ENCODE assay signal across 36 cellular contexts in genomic region chr17:70099267-70099666, GRCh38. TPM values are rescaled to one million over a fixed set of nuclear protein-coding genes. Genes with fewer than 3 reads are reported as not detected.
DNase-seq lines count a peak whose midpoint lies in the region; ATAC-seq and TF ChIP-seq lines count a peak whose summit lies in the region.
"Had no signal": no experiment of that assay in that cellular context is flagged by ENCODE, and none has a peak within 500 bp of the region (broad histone marks: within the 10 kb centered on the region; RNA-seq: fewer than 3 reads in every experiment).

No MANE protein-coding gene starts in this region.

- no peaks in the 10 kb centered on the region for H3K9me3 ChIP-seq in IMR-90 (ENCODE audit: control insufficient read depth, insufficient read depth, low read length)
- H3K9me3 ChIP-seq in OCI-LY3 (ENCODE audit: insufficient read depth, low read length), result no peaks in the 10 kb centered on the region
- H3K9me3 ChIP-seq in right lobe of liver, result no peaks in the 10 kb centered on the region
- H3K9me3 ChIP-seq: breast epithelium, lower lobe of right lung, tibial nerve had no signal

- 0 out of 2 replicates have a peak overlapping the region, but pooled peaks have one; percentile 10 for H2AK5ac ChIP-seq in IMR-90 (ENCODE audit: low read depth, low read length)

- TF ChIP-seq POLR2A in IMR-90 (IDR thresholded peaks at IDR 0.05; ENCODE audit: low read depth, low read length) (no peak), right lobe of liver (IDR thresholded peaks at IDR 0.05) (no peak)

- H2BK120ac ChIP-seq in IMR-90 (ENCODE audit: low read depth, low read length), result peak overlapping the region; percentile 34; the same call in 1 of the 2 replicates

- H3K79me2 ChIP-seq in OCI-LY3 (ENCODE audit: low read length), result no peaks in the 10 kb centered on the region

- H3K9me3 Mint-ChIP-seq in CD14-positive monocyte, result peaks cover 0 to 3% (median 2%) of the 10 kb centered on the region in 7 donors
- H3K9me3 Mint-ChIP-seq: activated naive CD4-positive, alpha-beta T cell treated with anti-CD3 and anti-CD28 coated beads, Interleukin-2, amount 50 U/mL, for 24 hours; activated T-helper 2 cell treated with anti-CD3 and anti-CD28 coated beads, Interferon-gamma antibody, Interleukin-2, Interleukin-4, amounts not matched to agents 10 μg/mL and 5 μg/mL and 100 μg/mL, durations not matched to agents 14 hours and 24 hours and 36 hours; natural killer cell; stimulated activated naive CD8-positive, alpha-beta T cell treated with anti-CD3 and anti-CD28 coated beads, Interleukin-15, amount 100 ng/mL, for 72 hours had no signal

- H3K4me2 ChIP-seq in IMR-90 (ENCODE audit: low read depth, low read length) (no peak overlapping the region), OCI-LY3 (ENCODE audit: low read length) (no peak overlapping the region)
- H3K4me2 ChIP-seq: smooth muscle cell had no signal

- H3K4ac ChIP-seq in IMR-90 (ENCODE audit: low read depth, low read length), result no peak overlapping the region

- no peak overlapping the region for H3K14ac ChIP-seq in IMR-90 (replicated peaks; ENCODE audit: low read depth, low read length)

- no peaks in the 10 kb centered on the region for H4K20me1 ChIP-seq in IMR-90 (ENCODE audit: insufficient read depth, low read length)
- H4K20me1 ChIP-seq in OCI-LY3 (ENCODE audit: insufficient read depth, low read length), result no peaks in the 10 kb centered on the region

- peak overlapping the region; percentile 68; the same call in 1 of the 3 replicates for H2BK15ac ChIP-seq in IMR-90 (ENCODE audit: low read depth, low read length)

- no peak overlapping the region for H3K23ac ChIP-seq in IMR-90 (ENCODE audit: low read depth, low read length)

- TF ChIP-seq CTCF in CD14-positive monocyte (IDR thresholded peaks at IDR 0.05) (no peak), IMR-90 (conservative IDR thresholded peaks at IDR 0.05; ENCODE audit: low read depth, low read length) (no peak), OCI-LY3 (IDR thresholded peaks at IDR 0.05; ENCODE audit: low read depth, low read length) (no peak), right lobe of liver (IDR thresholded peaks at IDR 0.05) (no peak)

- no peak for TF ChIP-seq RAD21 in IMR-90 (IDR thresholded peaks at IDR 0.05; ENCODE audit: low read length)

- no peak overlapping the region for H2AFZ ChIP-seq in IMR-90 (replicated peaks; ENCODE audit: low read length, poor library complexity)
- peak overlapping the region; percentile 10; the same call in 1 of the 2 replicates for H2AFZ ChIP-seq in OCI-LY3 (ENCODE audit: low read depth, low read length)

- H4K8ac ChIP-seq in IMR-90 (ENCODE audit: low read depth in 2 of 2, low read length in 2 of 2), result no peak overlapping the region

- BruUV-seq in IMR-90 (replicated peaks; lab: Mats Ljungman, UMichigan), result no TSS peak

- no peak overlapping the region for H2AK9ac ChIP-seq in IMR-90 (replicated peaks; ENCODE audit: low read depth, low read length, poor library complexity)

- H3K27me3 ChIP-seq in IMR-90 (ENCODE audit: control insufficient read depth, insufficient read depth, low read length) (no peaks in the 10 kb centered on the region), OCI-LY3 (ENCODE audit: low read depth, low read length) (no peaks in the 10 kb centered on the region), right lobe of liver (no peaks in the 10 kb centered on the region)
- H3K27me3 ChIP-seq: breast epithelium, tibial nerve had no signal

- H2BK20ac ChIP-seq in IMR-90 (ENCODE audit: low read depth, low read length), result no peak overlapping the region

- no peaks in the 10 kb centered on the region for H3K9me1 ChIP-seq in IMR-90 (ENCODE audit: insufficient read depth, low read length)

- H3K36me3 ChIP-seq in IMR-90 (ENCODE audit: control insufficient read depth, insufficient read depth, low read length) (no peaks in the 10 kb centered on the region), OCI-LY3 (replicated peaks; ENCODE audit: low read depth, low read length) (no peaks in the 10 kb centered on the region), right lobe of liver (no peaks in the 10 kb centered on the region)
- H3K36me3 ChIP-seq: breast epithelium, lower lobe of right lung, tibial nerve had no signal

- no peak overlapping the region for H3K56ac ChIP-seq in IMR-90 (ENCODE audit: extremely low read depth, insufficient read depth, low read length)

- H3K18ac ChIP-seq in IMR-90 (ENCODE audit: low read depth, low read length), result no peak overlapping the region

- CTCF ChIA-PET in IMR-90 (lab: Yijun Ruan, JAX), result interaction anchor here (1.3 kb wide), 1 partner anchor 9 kb away, joined by 3 read pairs; no protein-coding TSS in a partner anchor

- H3K79me1 ChIP-seq in IMR-90 (ENCODE audit: low read depth in 1 of 2, low read length in 2 of 2), result no peaks in the 10 kb centered on the region

- peaks cover 29% of the 10 kb centered on the region for H3K4me1 Mint-ChIP-seq in CD14-positive monocyte
- H3K4me1 Mint-ChIP-seq: activated naive CD4-positive, alpha-beta T cell treated with anti-CD3 and anti-CD28 coated beads, Interleukin-2, amount 50 U/mL, for 24 hours; stimulated activated naive CD8-positive, alpha-beta T cell treated with anti-CD3 and anti-CD28 coated beads, Interleukin-15, amount 100 ng/mL, for 72 hours had no signal

- H3K27me3 Mint-ChIP-seq in CD14-positive monocyte (ENCODE audit: low read depth in 3 of 3), result peaks cover 0 to 2% (median 0%) of the 10 kb centered on the region in 3 donors

- no peaks in the 10 kb centered on the region for H3K36me3 Mint-ChIP-seq in CD14-positive monocyte
- H3K36me3 Mint-ChIP-seq: activated naive CD4-positive, alpha-beta T cell treated with anti-CD3 and anti-CD28 coated beads, Interleukin-2, amount 50 U/mL, for 24 hours; natural killer cell had no signal

- peak overlapping the region; percentile 60 to 86 for H3K4me3 Mint-ChIP-seq in CD14-positive monocyte
- H3K4me3 Mint-ChIP-seq: activated CD8-positive, alpha-beta T cell treated with anti-CD3 and anti-CD28 coated beads, Interleukin-2, amount 10 ng/mL, durations not matched to agents 7 days and 5 days; activated naive CD4-positive, alpha-beta T cell treated with anti-CD3 and anti-CD28 coated beads, Interleukin-2, amount 50 U/mL, for 24 hours; natural killer cell; stimulated activated naive CD8-positive, alpha-beta T cell treated with anti-CD3 and anti-CD28 coated beads, Interleukin-15, amount 100 ng/mL, for 72 hours had no signal

- H4K91ac ChIP-seq in IMR-90 (ENCODE audit: insufficient read depth, low read depth, low read length), result no peak overlapping the region

- peak overlapping the region; percentile 85 to 94 (median 92) for H3K27ac Mint-ChIP-seq in CD14-positive monocyte
- H3K27ac Mint-ChIP-seq: activated CD8-positive, alpha-beta T cell treated with anti-CD3 and anti-CD28 coated beads, Interleukin-2, amount 10 ng/mL, durations not matched to agents 7 days and 5 days; activated naive CD4-positive, alpha-beta T cell treated with anti-CD3 and anti-CD28 coated beads, Interleukin-2, amount 50 U/mL, for 24 hours; activated T-helper 2 cell treated with anti-CD3 and anti-CD28 coated beads, Interferon-gamma antibody, Interleukin-2, Interleukin-4, amounts not matched to agents 10 μg/mL and 5 μg/mL and 100 μg/mL, durations not matched to agents 14 hours and 24 hours and 36 hours; natural killer cell; stimulated activated naive CD8-positive, alpha-beta T cell treated with anti-CD3 and anti-CD28 coated beads, Interleukin-15, amount 100 ng/mL, for 72 hours had no signal

- H3K9ac ChIP-seq in IMR-90 (ENCODE audit: low read depth, low read length), result no peak overlapping the region
- H3K9ac ChIP-seq in OCI-LY3 (ENCODE audit: low read length), result no peak overlapping the region

- H3K4me3 ChIP-seq in IMR-90 (ENCODE audit: insufficient read depth, low read depth, low read length) (no peak overlapping the region), OCI-LY3 (ENCODE audit: low read length) (no peak overlapping the region), right lobe of liver (no peak overlapping the region)
- H3K4me3 ChIP-seq: breast epithelium, lower lobe of right lung, smooth muscle cell, tibial nerve had no signal

- H3K27ac ChIP-seq in IMR-90 (ENCODE audit: insufficient read depth, low read length) (no peak overlapping the region), OCI-LY3 (ENCODE audit: low read length) (no peak overlapping the region), right lobe of liver (no peak overlapping the region)
- H3K27ac ChIP-seq: breast epithelium, lower lobe of right lung, RWPE1, tibial nerve had no signal

- H2BK5ac ChIP-seq in IMR-90 (ENCODE audit: low read depth, low read length, poor library complexity, severe bottlenecking), result no peak overlapping the region

- ATAC-seq in IMR-90 (ENCODE audit: low read depth) (no peak), right lobe of liver (peak; percentile 33 to 44 (median 38)), HG03095 (IDR thresholded peaks at IDR 0.05; ENCODE audit: unreplicated experiment) (no peak), HG03045 (IDR thresholded peaks at IDR 0.05; ENCODE audit: unreplicated experiment) (no peak)
- ATAC-seq: activated CD8-positive, alpha-beta T cell treated with anti-CD3 and anti-CD28 coated beads, Interleukin-2, amount 10 ng/mL, durations not matched to agents 7 days and 5 days; stimulated activated naive CD8-positive, alpha-beta T cell treated with anti-CD3 and anti-CD28 coated beads, Interleukin-15, amount 100 ng/mL, for 72 hours had no signal

- POLR2A ChIA-PET in IMR-90 (lab: Charles Lee; ENCODE audit: unreplicated experiment), result interaction anchor here (0.5 kb wide), 1 partner anchor 37 kb away, joined by 5 read pairs; no protein-coding TSS in a partner anchor

- 100% methylated on average over 1 of the region's 3 CpGs; no CpG with 5 or more reads in 1 of the 2 experiments for WGBS in IMR-90 (ENCODE audit: extremely low coverage in 2 of 2, insufficient read length in 1 of 2), 2 experiments
- 38% methylated on average over 3 of the region's 3 CpGs for WGBS in right lobe of liver (ENCODE audit: insufficient coverage, low coverage, low lambda C conversion rate, missing lambda C conversion rate)

- in situ Hi-C loops in IMR-90 (cut with MboI; ENCODE audit: low sequenced_read_pairs), result no loop called here

- no peak overlapping the region for H4K5ac ChIP-seq in IMR-90 (ENCODE audit: low read depth, low read length)

- intact Hi-C loops in CD14-positive monocyte (cut with micrococcal nuclease), result no loop called here
- intact Hi-C loops in IMR-90 (cut with micrococcal nuclease), result no loop called here
- intact Hi-C loops in right lobe of liver (cut with DNase I), result no loop called here

- dilution Hi-C loops in IMR-90 (cut with HindIII; ENCODE audit: low sequenced_read_pairs, unreplicated experiment), result no loop called here

- DNase-seq in CD14-positive monocyte (ENCODE audit: low spot score) (no peak), IMR-90 (no peak), right lobe of liver (no peak), anterior cingulate cortex (lab: John Stamatoyannopoulos, UW) (no peak), NCI-H2196 (lab: John Stamatoyannopoulos, UW; ENCODE audit: unreplicated experiment) (no peak)
- DNase-seq: ACHN; activated CD8-positive, alpha-beta T cell treated with anti-CD3 and anti-CD28 coated beads, Interleukin-2, amount 10 ng/mL, durations not matched to agents 7 days and 5 days; amygdala; Caco-2; DMS79; effector CD8-positive, alpha-beta T cell; head of caudate nucleus; lower lobe of right lung; natural killer cell; NCI-H1436; NCI-H2081 treated with DMSO at 0.1 percent for 48 hours; NCI-H510A treated with DMSO at 0.1 percent for 48 hours; NK-92 treated with Interleukin-12 subunit alpha and Interleukin-12 subunit beta, amount 100 ng/mL, for 24 hours; retina; stimulated activated CD4-positive, alpha-beta T cell treated with anti-CD3 and anti-CD28 coated beads, Interleukin-1b, Interleukin-23, amount 100 ng/mL, for 48 hours; stimulated activated CD8-positive, alpha-beta memory T cell treated with anti-CD3 and anti-CD28 coated beads, Interleukin-4, amount 100 ng/mL, for 48 hours; stimulated activated naive CD8-positive, alpha-beta T cell treated with anti-CD3 and anti-CD28 coated beads, Interleukin-15, amount 100 ng/mL, for 72 hours; T-helper 2 cell had no signal

- H3K4me1 ChIP-seq in IMR-90 (ENCODE audit: control insufficient read depth, insufficient read depth, low read length) (no peaks in the 10 kb centered on the region; the same call in 1 of the 2 replicates), OCI-LY3 (ENCODE audit: low read length) (peaks cover 4% of the 10 kb centered on the region; the same call in 1 of the 2 replicates), right lobe of liver (no peaks in the 10 kb centered on the region)
- H3K4me1 ChIP-seq: breast epithelium, Caco-2, lower lobe of right lung had no signal

RNA-seq across cellular contexts. Expression of gene KCNJ16, which starts 24.2 kb away (rescaled TPM):
- not detected for polyA plus RNA-seq in CD14-positive monocyte
- not detected in 2 replicates for total RNA-seq in IMR-90 (2012; rRNA removed)
- polyA plus RNA-seq in IMR-90 (2012; rRNA removed), result not detected in 2 replicates
- not detected in 2 replicates for polyA plus RNA-seq in IMR-90 (2012; cell fraction: cytosol; rRNA removed)
- 0.01 TPM in 1 of 2 replicates, not detected in the other for polyA plus RNA-seq in IMR-90 (2012; cell fraction: nucleus; rRNA removed; ENCODE audit: low replicate concordance)
- total RNA-seq in right lobe of liver, result 1 to 10 TPM in 2 of 6 experiments, under 1 TPM in 4; 0.07 to 2.1 (median 0.85) TPM
- total RNA-seq: activated CD8-positive, alpha-beta T cell treated with anti-CD3 and anti-CD28 coated beads, Interleukin-2, amount 10 ng/mL, durations not matched to agents 7 days and 5 days; activated T-helper 2 cell treated with anti-CD3 and anti-CD28 coated beads, Interferon-gamma antibody, Interleukin-2, Interleukin-4, amounts not matched to agents 10 μg/mL and 5 μg/mL and 100 μg/mL, durations not matched to agents 14 hours and 24 hours and 36 hours; fibroblast of villous mesenchyme; M059J; natural killer cell; osteoblast; smooth muscle cell had no signal
- polyA plus RNA-seq: BJ had no signal

Comparison
In these comparisons a context has a peak if more than half of its experiments do, and no peak if none do; other contexts are left out.
1. ATAC-seq: peak in right lobe of liver (4 of 4); none in IMR-90 (single experiment), HG03095 (single experiment) and HG03045 (single experiment).